1 cellular context compared by ENCODE assay signal in the genomic region with DNA sequence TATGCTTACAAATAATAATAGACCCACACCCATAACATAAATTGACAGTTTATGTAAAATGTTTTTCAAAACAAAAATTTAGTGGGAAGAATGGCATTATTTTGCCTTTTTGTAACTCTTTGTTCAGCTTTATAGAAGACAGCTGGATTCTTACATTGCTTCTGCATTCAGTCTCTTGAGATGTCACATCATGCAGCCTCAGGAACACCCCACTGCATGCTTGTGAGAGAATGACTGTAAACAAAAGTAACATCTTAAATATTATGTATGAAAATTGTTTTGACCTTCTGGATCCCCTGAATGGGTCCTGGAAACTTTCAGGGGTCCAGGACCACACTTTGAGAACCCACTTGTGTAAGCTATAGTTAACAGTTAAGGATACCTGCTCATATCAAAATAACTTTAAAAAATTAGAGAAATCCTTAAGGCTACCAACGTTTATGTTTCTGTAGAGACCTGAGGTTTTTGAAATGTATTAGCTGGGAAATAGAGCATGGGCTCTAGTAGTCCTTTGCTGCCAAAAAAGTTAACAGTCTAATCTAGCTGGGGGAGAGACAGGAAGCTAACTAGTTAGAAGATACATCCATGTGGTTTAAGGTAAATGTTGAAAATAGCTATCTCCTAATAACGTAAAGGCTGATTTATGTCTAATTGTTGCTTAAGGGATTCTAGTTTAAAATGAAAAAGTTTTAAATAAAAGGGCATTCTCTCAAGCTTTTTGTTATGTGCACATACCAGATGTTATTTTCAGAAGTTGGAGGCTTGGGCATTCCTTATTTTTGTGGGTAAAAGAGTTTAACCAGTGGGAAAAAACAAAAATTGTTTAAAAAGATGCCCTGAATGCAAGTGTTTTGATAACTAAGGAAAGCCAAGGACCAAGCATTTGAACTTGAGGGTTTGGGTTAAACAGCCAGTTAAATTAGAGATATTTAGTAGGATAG.
TF ChIP-seq lines count a peak whose summit lies in the region.

No MANE protein-coding gene starts in this region.

TF ChIP-seq in A549, 52 proteins besides CTCF, POLR2A, EP300 and RAD21 (continued from another document):
- TF ChIP-seq, protein P1, sequence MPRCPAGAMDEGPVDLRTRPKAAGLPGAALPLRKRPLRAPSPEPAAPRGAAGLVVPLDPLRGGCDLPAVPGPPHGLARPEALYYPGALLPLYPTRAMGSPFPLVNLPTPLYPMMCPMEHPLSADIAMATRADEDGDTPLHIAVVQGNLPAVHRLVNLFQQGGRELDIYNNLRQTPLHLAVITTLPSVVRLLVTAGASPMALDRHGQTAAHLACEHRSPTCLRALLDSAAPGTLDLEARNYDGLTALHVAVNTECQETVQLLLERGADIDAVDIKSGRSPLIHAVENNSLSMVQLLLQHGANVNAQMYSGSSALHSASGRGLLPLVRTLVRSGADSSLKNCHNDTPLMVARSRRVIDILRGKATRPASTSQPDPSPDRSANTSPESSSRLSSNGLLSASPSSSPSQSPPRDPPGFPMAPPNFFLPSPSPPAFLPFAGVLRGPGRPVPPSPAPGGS (IDR thresholded peaks at IDR 0.05): no peak
- no peak for TF ChIP-seq KDM1A (IDR thresholded peaks at IDR 0.05; ENCODE audit: low read depth)
- TF ChIP-seq CBX8 (IDR thresholded peaks at IDR 0.05): no peak
- TF ChIP-seq HDAC2 (IDR thresholded peaks at IDR 0.05): no peak
- no peak for TF ChIP-seq NPAS2 (CRISPR knock-in tag; IDR thresholded peaks at IDR 0.05; ENCODE audit: borderline replicate concordance)
- TF ChIP-seq, protein P2, sequence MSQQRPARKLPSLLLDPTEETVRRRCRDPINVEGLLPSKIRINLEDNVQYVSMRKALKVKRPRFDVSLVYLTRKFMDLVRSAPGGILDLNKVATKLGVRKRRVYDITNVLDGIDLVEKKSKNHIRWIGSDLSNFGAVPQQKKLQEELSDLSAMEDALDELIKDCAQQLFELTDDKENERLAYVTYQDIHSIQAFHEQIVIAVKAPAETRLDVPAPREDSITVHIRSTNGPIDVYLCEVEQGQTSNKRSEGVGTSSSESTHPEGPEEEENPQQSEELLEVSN (IDR thresholded peaks at IDR 0.05; ENCODE audit: borderline replicate concordance, low read depth): no peak
TF ChIP-seq in A549: peak in this region for 0.
